In the genomic region with DNA sequence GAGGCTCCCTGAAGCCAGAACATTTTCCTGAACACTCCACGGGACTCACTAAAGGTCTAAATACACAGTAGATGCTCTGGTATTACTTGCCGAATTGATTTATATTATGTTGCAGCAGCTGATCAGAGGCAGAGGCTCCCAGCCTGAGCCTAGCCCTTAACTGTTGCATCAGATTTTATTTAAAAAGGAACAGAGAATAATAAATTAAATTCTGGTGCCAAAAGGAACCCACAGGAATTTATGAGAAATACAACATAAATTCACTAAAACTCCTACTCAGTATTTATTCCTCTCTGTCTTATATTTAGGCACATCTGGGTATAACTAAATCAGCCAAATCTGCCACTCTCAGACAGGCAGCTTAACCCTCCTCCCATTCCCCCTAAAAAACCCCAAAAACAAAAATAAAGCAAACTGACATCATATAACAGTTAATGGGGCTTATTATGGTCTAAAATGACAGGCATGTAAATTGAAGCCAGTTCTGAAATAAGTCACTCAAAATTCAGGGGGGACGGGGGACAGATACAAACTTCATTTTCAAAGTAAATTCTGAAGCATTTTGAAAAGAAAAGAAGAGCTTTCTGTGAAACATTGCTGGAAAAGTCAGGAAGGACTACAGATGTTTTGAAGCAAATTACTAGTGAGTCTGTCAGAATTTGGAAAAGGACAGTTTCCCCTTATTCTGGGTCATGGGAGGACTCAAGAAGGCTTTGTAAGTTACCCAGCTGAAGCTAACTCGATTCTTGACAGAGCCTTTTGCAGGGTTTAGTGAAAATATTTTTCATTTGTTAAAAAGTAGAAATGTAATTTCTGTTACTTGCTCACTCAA, we compare ENCODE assay signal across 16 cellular contexts. TPM values are rescaled to one million over a fixed set of nuclear protein-coding genes. Genes with fewer than 3 reads are reported as not detected.
DNase-seq lines count a peak whose midpoint lies in the region; ATAC-seq and TF ChIP-seq lines count a peak whose summit lies in the region.
"Had no signal": no experiment of that assay in that cellular context is flagged by ENCODE, and none has a peak within 500 bp of the region (broad histone marks: within the 10 kb centered on the region; RNA-seq: fewer than 3 reads in every experiment).

No MANE protein-coding gene starts in this region.

- no peak overlapping the region for H3K4me3 Mint-ChIP-seq in activated T-cell treated with anti-CD3 and anti-CD28 coated beads, Interleukin-2, amount 50 U/mL, for 72 hours
- H3K4me3 Mint-ChIP-seq: T-helper 2 cell treated with Interferon-gamma antibody and Interleukin-4, amounts not matched to agents 5 μg/mL and 100 μg/mL, for 36 hours had no signal

- H3K36me3 ChIP-seq in right atrium auricular region (no peaks in the 10 kb centered on the region), uterus (no peaks in the 10 kb centered on the region), BE2C (no peaks in the 10 kb centered on the region)
- H3K36me3 ChIP-seq: pancreas had no signal

- peaks cover 26% of the 10 kb centered on the region for H3K4me1 Mint-ChIP-seq in activated T-cell treated with anti-CD3 and anti-CD28 coated beads, Interleukin-2, amount 50 U/mL, for 72 hours (ENCODE audit: low read depth)

- TF ChIP-seq CTCF in right atrium auricular region (IDR thresholded peaks at IDR 0.05) (no peak), uterus (IDR thresholded peaks at IDR 0.05) (no peak), BE2C (IDR thresholded peaks at IDR 0.05; ENCODE audit: low read depth, low read length) (no peak)

- H3K9me3 ChIP-seq in right atrium auricular region (no peaks in the 10 kb centered on the region), uterus (no peaks in the 10 kb centered on the region), BE2C (no peaks in the 10 kb centered on the region)
- H3K9me3 ChIP-seq: pancreas had no signal

- no peaks in the 10 kb centered on the region for H3K27me3 ChIP-seq in right atrium auricular region
- no peaks in the 10 kb centered on the region for H3K27me3 ChIP-seq in uterus
- H3K27me3 ChIP-seq in BE2C, result no peaks in the 10 kb centered on the region
- H3K27me3 ChIP-seq: pancreas had no signal

- no peaks in the 10 kb centered on the region for H3K36me3 Mint-ChIP-seq in activated T-cell treated with anti-CD3 and anti-CD28 coated beads, Interleukin-2, amount 50 U/mL, for 72 hours (ENCODE audit: insufficient read depth in 2 of 2)

- H3K27ac Mint-ChIP-seq in activated T-cell treated with anti-CD3 and anti-CD28 coated beads, Interleukin-2, amount 50 U/mL, for 72 hours, result no peak overlapping the region
- H3K27ac Mint-ChIP-seq: T-helper 2 cell treated with Interferon-gamma antibody and Interleukin-4, amounts not matched to agents 5 μg/mL and 100 μg/mL, for 36 hours had no signal

- DNase-seq in NOMO-1 treated with DMSO at 0.1 percent for 48 hours (lab: John Stamatoyannopoulos, UW; ENCODE audit: unreplicated experiment) (peak; percentile 12), NOMO-1 (lab: John Stamatoyannopoulos, UW; ENCODE audit: unreplicated experiment in 2 of 2) (no peak), amniotic epithelial cell (ENCODE audit: low read depth) (peak; percentile 90), right atrium auricular region (ENCODE audit: low spot score) (no peak), uterus (peak; percentile 57 to 77), islet precursor cell (no peak), BE2C (no peak)
- DNase-seq in activated T-cell treated with anti-CD3 and anti-CD28 coated beads, Interleukin-2, amount 50 U/mL, for 72 hours, result no peak
- DNase-seq: activated CD4-positive, alpha-beta T cell treated with anti-CD3 and anti-CD28 coated beads, Interleukin-2, amount 50 U/mL, for 48 hours; activated gamma-delta T cell treated with Interleukin-2 at 50 U/mL for 16 hours; DMS79 treated with DMSO at 0.1 percent for 48 hours; NCI-H2171; OCI-M1; pancreas had no signal

- H3K27me3 Mint-ChIP-seq in activated T-cell treated with anti-CD3 and anti-CD28 coated beads, Interleukin-2, amount 50 U/mL, for 72 hours (ENCODE audit: low read depth), result peaks cover 46% of the 10 kb centered on the region

- no peak for ATAC-seq in activated T-cell treated with anti-CD3 and anti-CD28 coated beads, Interleukin-2, amount 50 U/mL, for 72 hours (replicated peaks in 1 of 2)

- no peak for TF ChIP-seq POLR2A in uterus (IDR thresholded peaks at IDR 0.05)

- H3K27ac ChIP-seq in right atrium auricular region (peak overlapping the region; percentile 22 to 58), uterus (peak overlapping the region; percentile 84 to 97)
- H3K27ac ChIP-seq: 22Rv1, pancreas had no signal

- intact Hi-C loops in uterus (cut with DNase I; ENCODE audit: low total_unique reads), result no loop called here

- H3K4me1 ChIP-seq in right atrium auricular region, result no peaks in the 10 kb centered on the region
- H3K4me1 ChIP-seq in uterus, result peaks cover 6 to 30% of the 10 kb centered on the region in 2 donors
- H3K4me1 ChIP-seq in BE2C, result no peaks in the 10 kb centered on the region; the same call in 1 of the 2 replicates
- H3K4me1 ChIP-seq: pancreas had no signal

- H3K4me3 ChIP-seq in right atrium auricular region, result no peak overlapping the region
- no peak overlapping the region for H3K4me3 ChIP-seq in uterus
- H3K4me3 ChIP-seq in BE2C (ENCODE audit: low read depth, low read length), result no peak overlapping the region
- H3K4me3 ChIP-seq: pancreas had no signal

- H3K9me3 Mint-ChIP-seq in activated T-cell treated with anti-CD3 and anti-CD28 coated beads, Interleukin-2, amount 50 U/mL, for 72 hours, result peaks cover 0 to 2% of the 10 kb centered on the region in 2 donors
- H3K9me3 Mint-ChIP-seq: T-helper 2 cell treated with Interferon-gamma antibody and Interleukin-4, amounts not matched to agents 5 μg/mL and 100 μg/mL, for 36 hours had no signal

RNA-seq across cellular contexts. Expression of gene CORO2B, which starts 53.8 kb away (rescaled TPM):
- total RNA-seq in right atrium auricular region, result 1 to 10 TPM; 6.0 to 9.7 TPM
- total RNA-seq in uterus, result 10 to 100 TPM in 1 of 4 donors, 1 to 10 TPM in 3; 1.3 to 18.2 (median 7.0) TPM
- polyA plus RNA-seq in BE2C (2012; ENCODE audit: insufficient read depth, insufficient read length, low read depth), result 23.7 TPM
- under 1 TPM in 1 of 2 donors, not detected in 1; 0.07 TPM for total RNA-seq in activated T-cell treated with anti-CD3 and anti-CD28 coated beads, Interleukin-2, amount 50 U/mL, for 72 hours

Comparison
In these comparisons a context has a peak if more than half of its experiments do, and no peak if none do; other contexts are left out.
1. DNase-seq: peak in NOMO-1 treated with DMSO at 0.1 percent for 48 hours (single experiment), amniotic epithelial cell (single experiment) and uterus (2 of 2); none in NOMO-1 (0 of 2), right atrium auricular region (single experiment), islet precursor cell (single experiment), BE2C (single experiment) and activated T-cell treated with anti-CD3 and anti-CD28 coated beads, Interleukin-2, amount 50 U/mL, for 72 hours (0 of 2).